In the genomic region with DNA sequence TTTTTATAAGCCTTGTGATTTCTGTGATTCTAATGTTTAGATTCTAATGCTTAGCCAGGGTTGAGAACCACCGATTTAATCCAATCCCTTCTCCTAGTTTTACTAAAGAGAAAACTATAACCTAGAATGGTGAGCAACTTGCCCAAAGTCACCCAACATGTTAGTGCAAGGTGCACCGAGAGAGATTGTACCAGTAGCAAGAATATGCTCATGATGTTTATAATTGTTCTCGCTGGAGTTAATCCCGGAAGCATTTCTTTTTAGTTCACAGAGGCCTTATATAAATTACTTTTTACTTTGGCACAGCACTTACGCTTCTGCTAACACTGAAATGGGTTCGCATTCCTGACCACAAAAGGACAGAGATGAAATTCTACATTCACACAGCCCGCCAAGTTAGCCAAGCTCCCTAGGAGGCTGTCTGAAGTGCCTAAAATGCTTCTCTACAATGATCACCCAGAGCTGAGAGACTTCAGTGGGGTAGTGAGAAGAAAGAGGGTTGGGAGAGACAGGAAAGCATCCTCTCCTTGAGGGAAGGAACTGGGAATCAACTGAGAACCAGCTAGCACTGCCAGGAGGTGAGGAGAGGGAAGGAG, we compare ENCODE assay signal across 8 cellular contexts. TPM values are rescaled to one million over a fixed set of nuclear protein-coding genes. Genes with fewer than 3 reads are reported as not detected.
DNase-seq lines count a peak whose midpoint lies in the region; ATAC-seq and TF ChIP-seq lines count a peak whose summit lies in the region.

No MANE protein-coding gene starts in this region.

- peak overlapping the region; percentile 98 for H3K4me2 ChIP-seq in GM23338

- TF ChIP-seq CTCF in GM23338 (conservative IDR thresholded peaks at IDR 0.05; ENCODE audit: low read depth in 2 of 2) (no peak), WERI-Rb-1 (IDR thresholded peaks at IDR 0.05; ENCODE audit: low read depth, low read length) (no peak), gastroesophageal sphincter (IDR thresholded peaks at IDR 0.05) (no peak)

- peaks cover 10% of the 10 kb centered on the region; the same call in 1 of the 2 replicates for H3K79me2 ChIP-seq in GM23338 (replicated peaks; ENCODE audit: insufficient read depth)

- TF ChIP-seq POLR2A in gastroesophageal sphincter (IDR thresholded peaks at IDR 0.05) = peak; percentile 14 to 17

- H3K36me3 Mint-ChIP-seq in GM23338 (ENCODE audit: low read depth) = peaks cover 4% of the 10 kb centered on the region; the same call in 2 of the 3 replicates

- peaks cover 13% of the 10 kb centered on the region; the same call in 1 of the 2 replicates for H3F3A ChIP-seq in GM23338 (replicated peaks; ENCODE audit: low read depth)

- H3K4me3 ChIP-seq in GM23338 (peak overlapping the region; percentile 94), WERI-Rb-1 (ENCODE audit: low read depth, low read length) (peak overlapping the region; percentile 92), gastroesophageal sphincter (peak overlapping the region; percentile 43 to 77), skin epidermis (peak overlapping the region in 6 of 7 experiments; percentile 53 to 81 (median 69))

- peak overlapping the region; percentile 71 for H3K27ac ChIP-seq in GM23338 (ENCODE audit: low read depth)
- peak overlapping the region; percentile 90 for H3K27ac ChIP-seq in WERI-Rb-1
- H3K27ac ChIP-seq in gastroesophageal sphincter = peak overlapping the region; percentile 84 to 98 (median 97)
- H3K27ac ChIP-seq in skin epidermis = peak overlapping the region in 19 of 21 experiments; percentile 77 to 96 (median 92)

- ATAC-seq in GM23338 (no peak), gastroesophageal sphincter (peak; percentile 54)

- peaks cover 35% of the 10 kb centered on the region for H3K4me1 Mint-ChIP-seq in GM23338

- peak overlapping the region; percentile 82 for H3K4me3 Mint-ChIP-seq in GM23338

- H3K9me3 ChIP-seq in WERI-Rb-1 (ENCODE audit: severe bottlenecking) = no peaks in the 10 kb centered on the region
- H3K9me3 ChIP-seq in gastroesophageal sphincter = no peaks in the 10 kb centered on the region

- peak overlapping the region; percentile 98; the same call in 1 of the 2 replicates for H2AFZ ChIP-seq in GM23338

- WGBS in gastroesophageal sphincter (ENCODE audit: low coverage in 1 of 2), 2 donors = 21 to 26% methylated on average over 7 of the region's 7 CpGs

- H3K27me3 Mint-ChIP-seq in GM23338 (ENCODE audit: insufficient read depth, low read depth, poor library complexity) = peaks cover 24% of the 10 kb centered on the region

- H3K36me3 ChIP-seq in GM23338 (ENCODE audit: insufficient read depth) (no peaks in the 10 kb centered on the region), WERI-Rb-1 (peaks cover 11% of the 10 kb centered on the region; the same call in 1 of the 2 replicates), gastroesophageal sphincter (no peaks in the 10 kb centered on the region)

- no peaks in the 10 kb centered on the region for H3K9me2 ChIP-seq in GM23338 (ENCODE audit: insufficient read depth)

- H3K4me1 ChIP-seq in GM23338 (ENCODE audit: insufficient read depth) = peaks cover 37% of the 10 kb centered on the region
- peaks cover 18 to 92% (median 54%) of the 10 kb centered on the region in 3 donors for H3K4me1 ChIP-seq in gastroesophageal sphincter

- H4K20me1 ChIP-seq in GM23338 (replicated peaks; ENCODE audit: insufficient read depth) = no peaks in the 10 kb centered on the region

- H3K9me3 Mint-ChIP-seq in GM23338 = peaks cover 6% of the 10 kb centered on the region; the same call in 2 of the 3 replicates

- no peak for TF ChIP-seq EP300 in gastroesophageal sphincter (IDR thresholded peaks at IDR 0.05)

- H3K27ac Mint-ChIP-seq in GM23338 = peak overlapping the region; percentile 79

- H3K27me3 ChIP-seq in GM23338 (ENCODE audit: insufficient read depth) (peaks cover 8% of the 10 kb centered on the region; the same call in 1 of the 2 replicates), WERI-Rb-1 (ENCODE audit: insufficient read depth, low read depth, severe bottlenecking) (no peaks in the 10 kb centered on the region), gastroesophageal sphincter (no peaks in the 10 kb centered on the region)

- DNase-seq in GM23338 (ENCODE audit: low spot score) (peak; percentile 21), WERI-Rb-1 (no peak), cerebellar cortex (ENCODE audit: low spot score) (no peak), retina (no peak), activated gamma-delta T cell treated with Interleukin-2 at 50 U/mL for 16 hours (no peak), inferior parietal cortex (ENCODE audit: extremely low spot score) (no peak)

TF ChIP-seq in GM23338, 12 proteins besides CTCF, POLR2A, EP300 and RAD21 (continues in another document):
- no peak for TF ChIP-seq ZNF331 (CRISPR knock-in tag; IDR thresholded peaks at IDR 0.05; ENCODE audit: low read depth)
- no peak for TF ChIP-seq EZH2 (IDR thresholded peaks at IDR 0.05; ENCODE audit: low read depth, unreplicated experiment)
- no peak for TF ChIP-seq JUNB (IDR thresholded peaks at IDR 0.05; ENCODE audit: unreplicated experiment)
- TF ChIP-seq ETS1 (IDR thresholded peaks at IDR 0.05) = no peak
- TF ChIP-seq POLR2AphosphoS5 (IDR thresholded peaks at IDR 0.05; ENCODE audit: low read depth) = no peak

RNA-seq across cellular contexts. Expression of gene BLOC1S1, which starts 0.6 kb away (rescaled TPM):
- 52.3 and 68.3 TPM in 2 replicates for total RNA-seq in GM23338 (2014; rRNA removed; shearing (Covaris generic))
- 174 and 198 TPM in 2 replicates for polyA plus RNA-seq in GM23338 (2016; fragmentation: Nextera tagmentation; extraction: Ambion mirVana)
- total RNA-seq in gastroesophageal sphincter = 100 to 1,000 TPM; 187 to 214 (median 196) TPM

RNA-seq across cellular contexts. Expression of gene RDH5, which starts 4.9 kb away (rescaled TPM):
- total RNA-seq in GM23338 (2014; rRNA removed; shearing (Covaris generic)) = 1.7 and 7.5 TPM in 2 replicates
- polyA plus RNA-seq in GM23338 (2016; fragmentation: Nextera tagmentation; extraction: Ambion mirVana) = 3.9 and 5.4 TPM in 2 replicates
- 10 to 100 TPM; 18.0 to 57.0 (median 31.9) TPM for total RNA-seq in gastroesophageal sphincter

RNA-seq across cellular contexts. Expression of gene ITGA7, which starts 7.6 kb away (rescaled TPM):
- 45.3 and 49.1 TPM in 2 replicates for total RNA-seq in GM23338 (2014; rRNA removed; shearing (Covaris generic))
- 17.4 and 20.0 TPM in 2 replicates for polyA plus RNA-seq in GM23338 (2016; fragmentation: Nextera tagmentation; extraction: Ambion mirVana)
- total RNA-seq in gastroesophageal sphincter = 100 to 1,000 TPM; 143 to 260 (median 182) TPM

RNA-seq across cellular contexts. Expression of gene CD63, which starts 13.5 kb away (rescaled TPM):
- total RNA-seq in GM23338 (2014; rRNA removed; shearing (Covaris generic)) = 294 and 307 TPM in 2 replicates
- polyA plus RNA-seq in GM23338 (2016; fragmentation: Nextera tagmentation; extraction: Ambion mirVana) = 670 and 685 TPM in 2 replicates
- 100 to 1,000 TPM; 500 to 856 (median 792) TPM for total RNA-seq in gastroesophageal sphincter

RNA-seq across cellular contexts. Expression of gene GDF11, which starts 27.7 kb away (rescaled TPM):
- total RNA-seq in GM23338 (2014; rRNA removed; shearing (Covaris generic)) = 12.5 and 12.6 TPM in 2 replicates
- polyA plus RNA-seq in GM23338 (2016; fragmentation: Nextera tagmentation; extraction: Ambion mirVana) = 3.7 and 3.8 TPM in 2 replicates
- 1 to 10 TPM; 2.8 to 9.8 (median 3.6) TPM for total RNA-seq in gastroesophageal sphincter
